ENCODE assay signal across 16 cellular contexts in the genomic region with DNA sequence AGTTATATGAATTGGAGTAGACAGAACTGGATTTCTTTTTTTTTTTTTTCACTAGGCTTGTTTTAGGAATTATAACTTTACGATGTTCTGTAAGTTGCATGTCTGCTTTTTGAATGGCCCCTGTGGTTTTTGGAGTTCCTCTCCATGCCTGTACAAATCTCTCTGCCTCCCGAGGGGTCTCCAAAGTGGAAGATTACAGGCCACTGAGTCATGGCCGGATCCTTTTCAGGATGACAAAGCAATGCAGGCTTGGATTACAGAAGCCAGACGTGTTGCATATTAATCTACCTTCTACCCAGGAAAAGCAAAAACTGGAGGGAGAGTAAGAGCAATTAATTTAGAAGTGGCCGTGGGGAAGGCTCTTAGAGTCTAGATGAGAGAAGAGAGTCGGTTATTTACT.
"Had no signal": no experiment of that assay in that cellular context is flagged by ENCODE, and none has a peak within 500 bp of the region (broad histone marks: within the 10 kb centered on the region; RNA-seq: fewer than 3 reads in every experiment).

No MANE protein-coding gene starts in this region.

- H3K27me3 ChIP-seq: left lung, upper lobe of right lung had no signal

- H3K27ac ChIP-seq: gastroesophageal sphincter, left lung, upper lobe of right lung, VCaP had no signal

- H3K4me3 ChIP-seq: gastroesophageal sphincter, left lung, upper lobe of right lung had no signal

- DNase-seq: activated CD4-positive, alpha-beta memory T cell treated with anti-CD3 and anti-CD28 coated beads for 36 hours; activated CD4-positive, alpha-beta T cell treated with anti-CD3 and anti-CD28 coated beads for 1 hour; activated effector memory CD4-positive, alpha-beta T cell treated with Interleukin-2 at 50 U/mL for 16 hours; activated naive CD4-positive, alpha-beta T cell treated with anti-CD3 and anti-CD28 coated beads, Interleukin-2, amount 50 U/mL, for 16 hours; activated T-cell treated with anti-CD3 and anti-CD28 coated beads, Interleukin-2, amount 50 U/mL, for 4 hours; dermis blood vessel endothelial cell; left lung; mammary epithelial cell; naive B cell; stimulated activated CD4-positive, alpha-beta T cell treated with anti-CD3 and anti-CD28 coated beads, Interleukin-4, amount 100 ng/mL, for 4 hours; stimulated activated CD8-positive, alpha-beta memory T cell treated with anti-CD3 and anti-CD28 coated beads, Interleukin-4, amount 100 ng/mL, for 48 hours; stimulated activated naive CD4-positive, alpha-beta T cell treated with Interleukin-2 at 50 U/mL for 16 hours; T-cell; upper lobe of right lung had no signal

- H3K4me1 ChIP-seq: gastroesophageal sphincter, left lung, upper lobe of right lung had no signal

- H3K36me3 ChIP-seq: gastroesophageal sphincter, left lung, upper lobe of right lung had no signal

- H3K9me3 ChIP-seq: upper lobe of right lung had no signal
